ENCODE assay signal across 17 cellular contexts in genomic region chr3:12793701-12794100, GRCh38. TPM values are rescaled to one million over a fixed set of nuclear protein-coding genes. Genes with fewer than 3 reads are reported as not detected.
DNase-seq lines count a peak whose midpoint lies in the region; ATAC-seq and TF ChIP-seq lines count a peak whose summit lies in the region.
"Had no signal": no experiment of that assay in that cellular context is flagged by ENCODE, and none has a peak within 500 bp of the region (broad histone marks: within the 10 kb centered on the region; RNA-seq: fewer than 3 reads in every experiment).

No MANE protein-coding gene starts in this region.

- H3K9me2 ChIP-seq in GM23338 (ENCODE audit: insufficient read depth): no peaks in the 10 kb centered on the region

- H3F3A ChIP-seq in GM23338 (replicated peaks; ENCODE audit: low read depth): no peaks in the 10 kb centered on the region

- H3K27ac ChIP-seq in GM23338 (ENCODE audit: low read depth) (no peak overlapping the region), sigmoid colon (no peak overlapping the region), spleen (no peak overlapping the region)
- H3K27ac ChIP-seq: BLaER1 had no signal

- H3K4me3 Mint-ChIP-seq in GM23338: no peak overlapping the region
- H3K4me3 Mint-ChIP-seq in activated CD4-positive, alpha-beta T cell treated with anti-CD3 and anti-CD28 coated beads, Interleukin-2, amount 10 ng/mL, durations not matched to agents 24 days and 14 days: no peak overlapping the region
- H3K4me3 Mint-ChIP-seq: CD14-positive monocyte; CD4-positive, alpha-beta memory T cell had no signal

- H3K36me3 ChIP-seq in GM23338 (ENCODE audit: insufficient read depth) (no peaks in the 10 kb centered on the region), sigmoid colon (no peaks in the 10 kb centered on the region), spleen (no peaks in the 10 kb centered on the region)
- H3K36me3 ChIP-seq: BLaER1, HAP-1 had no signal

- no peaks in the 10 kb centered on the region; the same call in 2 of the 3 replicates for H3K9me3 Mint-ChIP-seq in GM23338
- H3K9me3 Mint-ChIP-seq in activated CD4-positive, alpha-beta T cell treated with anti-CD3 and anti-CD28 coated beads, Interleukin-2, amount 10 ng/mL, durations not matched to agents 24 days and 14 days: no peaks in the 10 kb centered on the region
- H3K9me3 Mint-ChIP-seq: CD4-positive, alpha-beta memory T cell had no signal

- H3K4me3 ChIP-seq in GM23338: no peak overlapping the region
- no peak overlapping the region for H3K4me3 ChIP-seq in sigmoid colon
- H3K4me3 ChIP-seq in spleen: no peak overlapping the region
- H3K4me3 ChIP-seq: BLaER1, HAP-1 had no signal

- DNase-seq in GM23338 (ENCODE audit: low spot score): no peak
- DNase-seq in left lobe of liver (ENCODE audit: low spot score): peak; percentile 12
- DNase-seq in sigmoid colon: peak; percentile 28
- DNase-seq in spleen: peak; percentile 14
- DNase-seq in DMS153 treated with DMSO at 0.1 percent for 48 hours (lab: John Stamatoyannopoulos, UW; ENCODE audit: unreplicated experiment): no peak
- no peak for DNase-seq in kidney tubule cell (ENCODE audit: low spot score)
- no peak for DNase-seq in activated CD4-positive, alpha-beta T cell treated with anti-CD3 and anti-CD28 coated beads, Interleukin-2, amount 10 ng/mL, durations not matched to agents 24 days and 14 days
- DNase-seq: 8988T; CD4-positive, alpha-beta memory T cell; DMS53; DND-41 had no signal

- H2AFZ ChIP-seq in GM23338: 0 out of 2 replicates have a peak overlapping the region, but pooled peaks have one; percentile 59

- 87 to 90% methylated on average over 5 of the region's 5 CpGs for WGBS in sigmoid colon, 2 donors
- 76 to 92% (median 86%) methylated on average over 5 of the region's 5 CpGs for WGBS in spleen, 5 donors

- H3K79me2 ChIP-seq in GM23338 (replicated peaks; ENCODE audit: insufficient read depth): no peaks in the 10 kb centered on the region

- intact Hi-C loops in sigmoid colon (cut with DNase I) (no loop called here), spleen (cut with DNase I; ENCODE audit: low total_unique reads) (no loop called here)
- intact Hi-C loops in activated CD4-positive, alpha-beta T cell treated with anti-CD3 and anti-CD28 coated beads, Interleukin-2, amount 10 ng/mL, durations not matched to agents 24 days and 14 days (cut with micrococcal nuclease): no loop called here

- no peak for TF ChIP-seq POLR2A in sigmoid colon (IDR thresholded peaks at IDR 0.05)
- no peak for TF ChIP-seq POLR2A in spleen (IDR thresholded peaks at IDR 0.05)

- peaks cover 18% of the 10 kb centered on the region for H3K4me1 Mint-ChIP-seq in GM23338
- H3K4me1 Mint-ChIP-seq in activated CD4-positive, alpha-beta T cell treated with anti-CD3 and anti-CD28 coated beads, Interleukin-2, amount 10 ng/mL, durations not matched to agents 24 days and 14 days: peaks cover 5% of the 10 kb centered on the region

- no peaks in the 10 kb centered on the region for H3K9me3 ChIP-seq in sigmoid colon
- no peaks in the 10 kb centered on the region for H3K9me3 ChIP-seq in spleen
- H3K9me3 ChIP-seq: BLaER1, HAP-1 had no signal

- no peak overlapping the region for H3K27ac Mint-ChIP-seq in GM23338
- no peak overlapping the region for H3K27ac Mint-ChIP-seq in activated CD4-positive, alpha-beta T cell treated with anti-CD3 and anti-CD28 coated beads, Interleukin-2, amount 10 ng/mL, durations not matched to agents 24 days and 14 days
- H3K27ac Mint-ChIP-seq: CD14-positive monocyte; CD4-positive, alpha-beta memory T cell had no signal

- H3K36me3 Mint-ChIP-seq in GM23338 (ENCODE audit: low read depth): no peaks in the 10 kb centered on the region; the same call in 1 of the 3 replicates
- H3K36me3 Mint-ChIP-seq in activated CD4-positive, alpha-beta T cell treated with anti-CD3 and anti-CD28 coated beads, Interleukin-2, amount 10 ng/mL, durations not matched to agents 24 days and 14 days (ENCODE audit: low read depth): no peaks in the 10 kb centered on the region
- H3K36me3 Mint-ChIP-seq: CD14-positive monocyte; CD4-positive, alpha-beta memory T cell had no signal

- H4K20me1 ChIP-seq in GM23338 (replicated peaks; ENCODE audit: insufficient read depth): no peaks in the 10 kb centered on the region

- no peak for TF ChIP-seq CTCF in GM23338 (conservative IDR thresholded peaks at IDR 0.05; ENCODE audit: low read depth in 2 of 2)
- no peak for TF ChIP-seq CTCF in sigmoid colon (IDR thresholded peaks at IDR 0.05)
- TF ChIP-seq CTCF in spleen (IDR thresholded peaks at IDR 0.05 in 8 of 11, conservative IDR thresholded peaks at IDR 0.05 in 3 of 11): no peak

- peaks cover 9% of the 10 kb centered on the region; the same call in 1 of the 2 replicates for H3K4me1 ChIP-seq in GM23338 (ENCODE audit: insufficient read depth)
- peaks cover 0 to 18% (median 14%) of the 10 kb centered on the region in 4 donors for H3K4me1 ChIP-seq in sigmoid colon
- peaks cover 0 to 31% (median 26%) of the 10 kb centered on the region in 6 donors for H3K4me1 ChIP-seq in spleen

- H3K4me2 ChIP-seq in GM23338: no peak overlapping the region
- H3K4me2 ChIP-seq: BLaER1 had no signal

- no peaks in the 10 kb centered on the region for H3K27me3 ChIP-seq in GM23338 (ENCODE audit: insufficient read depth)
- H3K27me3 ChIP-seq in sigmoid colon: no peaks in the 10 kb centered on the region
- H3K27me3 ChIP-seq in spleen (replicated peaks in 1 of 7): peaks cover 0 to 19% (median 8%) of the 10 kb centered on the region in 7 donors
- H3K27me3 ChIP-seq: BLaER1 had no signal

- peaks cover 18% of the 10 kb centered on the region for H3K27me3 Mint-ChIP-seq in GM23338 (ENCODE audit: insufficient read depth, low read depth, poor library complexity)
- H3K27me3 Mint-ChIP-seq in activated CD4-positive, alpha-beta T cell treated with anti-CD3 and anti-CD28 coated beads, Interleukin-2, amount 10 ng/mL, durations not matched to agents 24 days and 14 days: peaks cover 30% of the 10 kb centered on the region

- no peak for ATAC-seq in GM23338
- no peak for ATAC-seq in left lobe of liver
- ATAC-seq in GM21723 (IDR thresholded peaks at IDR 0.05; ENCODE audit: unreplicated experiment): no peak

- no peak for TF ChIP-seq EP300 in sigmoid colon (IDR thresholded peaks at IDR 0.05)

RNA-seq across cellular contexts. Expression of gene CAND2, which starts 2.8 kb away (rescaled TPM):
- total RNA-seq in GM23338 (2014; rRNA removed; shearing (Covaris generic)): 16.5 and 20.5 TPM in 2 replicates
- polyA plus RNA-seq in GM23338 (2016; fragmentation: Nextera tagmentation; extraction: Ambion mirVana) (4.5 and 5.6 TPM in 2 replicates), sigmoid colon (1 to 10 TPM in 1 of 3 donors, under 1 TPM in 1, not detected in 1; 0.60 to 1.5 TPM), spleen (1 to 10 TPM in 1 of 3 donors, under 1 TPM in 2; 0.78 to 2.6 (median 0.88) TPM)
- total RNA-seq in left lobe of liver (7.2 TPM), sigmoid colon (10 to 100 TPM; 10.7 to 24.9 (median 14.6) TPM), spleen (10 to 100 TPM in 1 of 7 donors, 1 to 10 TPM in 6; 4.0 to 12.2 (median 8.0) TPM)
- total RNA-seq in activated CD4-positive, alpha-beta T cell treated with anti-CD3 and anti-CD28 coated beads, Interleukin-2, amount 10 ng/mL, durations not matched to agents 24 days and 14 days: 0.71 and 0.75 TPM in 2 replicates
- polyA plus RNA-seq: CD14-positive monocyte had no signal

RNA-seq across cellular contexts. Expression of gene TMEM40, which starts 34.6 kb away (rescaled TPM):
- 0.14 TPM in 1 of 2 replicates, not detected in the other for total RNA-seq in GM23338 (2014; rRNA removed; shearing (Covaris generic))
- polyA plus RNA-seq in GM23338 (2016; fragmentation: Nextera tagmentation; extraction: Ambion mirVana): 0.48 and 0.56 TPM in 2 replicates
- total RNA-seq in left lobe of liver: 0.65 TPM
- not detected for total RNA-seq in sigmoid colon
- polyA plus RNA-seq in sigmoid colon: under 1 TPM in 2 of 3 donors, not detected in 1; 0.10 to 0.60 TPM
- total RNA-seq in spleen: 1 to 10 TPM in 5 of 7 donors, under 1 TPM in 2; 0.56 to 3.8 (median 2.4) TPM
- polyA plus RNA-seq in spleen: 1 to 10 TPM in 1 of 3 donors, under 1 TPM in 2; 0.29 to 1.6 (median 0.59) TPM
- total RNA-seq in activated CD4-positive, alpha-beta T cell treated with anti-CD3 and anti-CD28 coated beads, Interleukin-2, amount 10 ng/mL, durations not matched to agents 24 days and 14 days: not detected in 2 replicates
- total RNA-seq: A673; CD4-positive, alpha-beta memory T cell; HT1080 had no signal
- polyA plus RNA-seq: CD4-positive, alpha-beta memory T cell had no signal

RNA-seq across cellular contexts. Expression of gene RPL32, which starts 47.7 kb away (rescaled TPM):
- 561 and 772 TPM in 2 replicates for total RNA-seq in GM23338 (2014; rRNA removed; shearing (Covaris generic))
- polyA plus RNA-seq in GM23338 (2016; fragmentation: Nextera tagmentation; extraction: Ambion mirVana) (2,550 and 2,858 TPM in 2 replicates), sigmoid colon (1,000 to 10,000 TPM; 1,772 to 3,640 (median 2,133) TPM), spleen (1,000 to 10,000 TPM; 3,289 to 6,164 (median 6,022) TPM)
- total RNA-seq in left lobe of liver (414 TPM), sigmoid colon (1,000 to 10,000 TPM in 2 of 4 donors, 100 to 1,000 TPM in 2; 920 to 2,637 (median 1,036) TPM), spleen (1,000 to 10,000 TPM in 6 of 7 donors, 100 to 1,000 TPM in 1; 911 to 1,835 (median 1,346) TPM)
- 2,085 and 2,113 TPM in 2 replicates for total RNA-seq in activated CD4-positive, alpha-beta T cell treated with anti-CD3 and anti-CD28 coated beads, Interleukin-2, amount 10 ng/mL, durations not matched to agents 24 days and 14 days

Comparison
In these comparisons a context has a peak if more than half of its experiments do, and no peak if none do; other contexts are left out.
1. DNase-seq: peak in left lobe of liver (single experiment), sigmoid colon (single experiment) and spleen (single experiment); none in GM23338 (single experiment), DMS153 treated with DMSO at 0.1 percent for 48 hours (single experiment), kidney tubule cell (single experiment) and activated CD4-positive, alpha-beta T cell treated with anti-CD3 and anti-CD28 coated beads, Interleukin-2, amount 10 ng/mL, durations not matched to agents 24 days and 14 days (single experiment).